ENCODE assay signal across 9 cellular contexts in genomic region chr17:39668141-39668924, GRCh38. TPM values are rescaled to one million over a fixed set of nuclear protein-coding genes. Genes with fewer than 3 reads are reported as not detected.
DNase-seq lines count a peak whose midpoint lies in the region; ATAC-seq lines count a peak whose summit lies in the region.
"Had no signal": no experiment of that assay in that cellular context is flagged by ENCODE, and none has a peak within 500 bp of the region (broad histone marks: within the 10 kb centered on the region; RNA-seq: fewer than 3 reads in every experiment).

Gene PNMT (plus strand): TSS chr17:39668453. CDS start chr17:39668476, 23 bp downstream.

- H3K4me3 Mint-ChIP-seq in activated T-cell treated with anti-CD3 and anti-CD28 coated beads, Interleukin-2, amount 50 U/mL, for 24 hours, result peak within 1 kb of the TSS; percentile 27
- H3K4me3 Mint-ChIP-seq in naive B cell, result peak within 1 kb of the TSS; percentile 38 to 89 (median 80)
- peak within 1 kb of the TSS; percentile 69 for H3K4me3 Mint-ChIP-seq in stimulated activated naive CD8-positive, alpha-beta T cell treated with anti-CD3 and anti-CD28 coated beads, Interleukin-15, Interleukin-2, amounts not matched to agents 100 ng/mL and 50 ng/mL, for 24 hours

- peak within 1 kb of the TSS; percentile 31 to 40 for H3K4me3 ChIP-seq in esophagus (ENCODE audit: low read depth in 1 of 2, low read length in 2 of 2)

- peaks cover 3% of the 10 kb centered on the region for H3K36me3 Mint-ChIP-seq in activated T-cell treated with anti-CD3 and anti-CD28 coated beads, Interleukin-2, amount 50 U/mL, for 24 hours (ENCODE audit: low read depth)
- H3K36me3 Mint-ChIP-seq in naive B cell, result no peaks in the 10 kb centered on the region
- no peaks in the 10 kb centered on the region for H3K36me3 Mint-ChIP-seq in stimulated activated naive CD8-positive, alpha-beta T cell treated with anti-CD3 and anti-CD28 coated beads, Interleukin-15, Interleukin-2, amounts not matched to agents 100 ng/mL and 50 ng/mL, for 24 hours (ENCODE audit: low read depth)

- peaks cover 0 to 2% of the 10 kb centered on the region in 2 donors for H3K36me3 ChIP-seq in esophagus (ENCODE audit: control insufficient read depth in 2 of 2, insufficient read depth in 2 of 2, low read length in 1 of 2)

- H3K27me3 ChIP-seq in esophagus (ENCODE audit: control insufficient read depth in 1 of 2, insufficient read depth in 2 of 2, low read length in 2 of 2), result no peaks in the 10 kb centered on the region

- peak within 1 kb of the TSS; percentile 38 for H3K27ac Mint-ChIP-seq in activated T-cell treated with anti-CD3 and anti-CD28 coated beads, Interleukin-2, amount 50 U/mL, for 24 hours
- peak within 1 kb of the TSS in 4 of 6 donors; percentile 53 to 82 (median 67) for H3K27ac Mint-ChIP-seq in naive B cell
- no peak within 1 kb of the TSS for H3K27ac Mint-ChIP-seq in stimulated activated naive CD8-positive, alpha-beta T cell treated with anti-CD3 and anti-CD28 coated beads, Interleukin-15, Interleukin-2, amounts not matched to agents 100 ng/mL and 50 ng/mL, for 24 hours

- peaks cover 8 to 28% of the 10 kb centered on the region in 2 donors for H3K4me1 ChIP-seq in esophagus (ENCODE audit: control insufficient read depth in 2 of 2, insufficient read depth in 2 of 2, low read length in 1 of 2)

- H3K4me1 Mint-ChIP-seq in activated T-cell treated with anti-CD3 and anti-CD28 coated beads, Interleukin-2, amount 50 U/mL, for 24 hours (ENCODE audit: low read depth), result peaks cover 13% of the 10 kb centered on the region
- peaks cover 26 to 47% (median 29%) of the 10 kb centered on the region in 3 donors for H3K4me1 Mint-ChIP-seq in naive B cell
- H3K4me1 Mint-ChIP-seq in stimulated activated naive CD8-positive, alpha-beta T cell treated with anti-CD3 and anti-CD28 coated beads, Interleukin-15, Interleukin-2, amounts not matched to agents 100 ng/mL and 50 ng/mL, for 24 hours (ENCODE audit: low read depth), result peaks cover 11% of the 10 kb centered on the region

- DNase-seq in NCI-H187 (lab: John Stamatoyannopoulos, UW) (peak; percentile 9 to 17), NCI-H187 treated with DMSO at 0.1 percent for 48 hours (lab: John Stamatoyannopoulos, UW) (no peak), NCI-H526 treated with DMSO at 0.1 percent for 48 hours (lab: John Stamatoyannopoulos, UW) (peak; percentile 26), naive B cell (peak; percentile 64)
- peak; percentile 74 for DNase-seq in activated T-cell treated with anti-CD3 and anti-CD28 coated beads, Interleukin-2, amount 50 U/mL, for 24 hours
- DNase-seq: DND-41 had no signal

- H3K9me3 ChIP-seq in esophagus (ENCODE audit: control insufficient read depth in 2 of 2, insufficient read depth in 1 of 2, low read depth in 1 of 2, low read length in 1 of 2), result no peaks in the 10 kb centered on the region

- H3K9me3 Mint-ChIP-seq in activated T-cell treated with anti-CD3 and anti-CD28 coated beads, Interleukin-2, amount 50 U/mL, for 24 hours, result no peaks in the 10 kb centered on the region
- H3K9me3 Mint-ChIP-seq in naive B cell, result no peaks in the 10 kb centered on the region
- H3K9me3 Mint-ChIP-seq in stimulated activated naive CD8-positive, alpha-beta T cell treated with anti-CD3 and anti-CD28 coated beads, Interleukin-15, Interleukin-2, amounts not matched to agents 100 ng/mL and 50 ng/mL, for 24 hours, result no peaks in the 10 kb centered on the region

- no peak within 1 kb of the TSS for H3K27ac ChIP-seq in esophagus (ENCODE audit: low read depth in 2 of 2, low read length in 1 of 2)

- peaks cover 42% of the 10 kb centered on the region for H3K27me3 Mint-ChIP-seq in activated T-cell treated with anti-CD3 and anti-CD28 coated beads, Interleukin-2, amount 50 U/mL, for 24 hours
- H3K27me3 Mint-ChIP-seq in naive B cell, result peaks cover 5 to 21% (median 10%) of the 10 kb centered on the region in 3 donors
- peaks cover 12% of the 10 kb centered on the region for H3K27me3 Mint-ChIP-seq in stimulated activated naive CD8-positive, alpha-beta T cell treated with anti-CD3 and anti-CD28 coated beads, Interleukin-15, Interleukin-2, amounts not matched to agents 100 ng/mL and 50 ng/mL, for 24 hours

- WGBS in esophagus, 2 donors, result 2% methylated on average over 69 to 73 of the region's 73 CpGs

- peak; percentile 70 to 82 for ATAC-seq in naive B cell (ENCODE audit: low read depth in 2 of 2)
- no peak for ATAC-seq in HG02840 (IDR thresholded peaks at IDR 0.05; ENCODE audit: low FRiP score, unreplicated experiment)

RNA-seq across cellular contexts. Expression of gene PNMT, which starts in this region (rescaled TPM):
- polyA plus RNA-seq in esophagus, result 1 to 10 TPM; 1.8 to 2.2 TPM
- polyA plus RNA-seq in naive B cell (ENCODE audit: low read depth in 6 of 6), result not detected

Comparison
In these comparisons a context has a peak if more than half of its experiments do, and no peak if none do; other contexts are left out.
1. Peak in DNase-seq and ATAC-seq in naive B cell; RNA of the gene not detected or under 1 TPM.
2. H3K4me3 Mint-ChIP-seq: peak in every context shown above with its lines; median percentile 80 in naive B cell; 69 in stimulated activated naive CD8-positive, alpha-beta T cell treated with anti-CD3 and anti-CD28 coated beads, Interleukin-15, Interleukin-2, amounts not matched to agents 100 ng/mL and 50 ng/mL, for 24 hours; 27 in activated T-cell treated with anti-CD3 and anti-CD28 coated beads, Interleukin-2, amount 50 U/mL, for 24 hours.